ENCODE assay signal across 1 cellular context in the genomic region with DNA sequence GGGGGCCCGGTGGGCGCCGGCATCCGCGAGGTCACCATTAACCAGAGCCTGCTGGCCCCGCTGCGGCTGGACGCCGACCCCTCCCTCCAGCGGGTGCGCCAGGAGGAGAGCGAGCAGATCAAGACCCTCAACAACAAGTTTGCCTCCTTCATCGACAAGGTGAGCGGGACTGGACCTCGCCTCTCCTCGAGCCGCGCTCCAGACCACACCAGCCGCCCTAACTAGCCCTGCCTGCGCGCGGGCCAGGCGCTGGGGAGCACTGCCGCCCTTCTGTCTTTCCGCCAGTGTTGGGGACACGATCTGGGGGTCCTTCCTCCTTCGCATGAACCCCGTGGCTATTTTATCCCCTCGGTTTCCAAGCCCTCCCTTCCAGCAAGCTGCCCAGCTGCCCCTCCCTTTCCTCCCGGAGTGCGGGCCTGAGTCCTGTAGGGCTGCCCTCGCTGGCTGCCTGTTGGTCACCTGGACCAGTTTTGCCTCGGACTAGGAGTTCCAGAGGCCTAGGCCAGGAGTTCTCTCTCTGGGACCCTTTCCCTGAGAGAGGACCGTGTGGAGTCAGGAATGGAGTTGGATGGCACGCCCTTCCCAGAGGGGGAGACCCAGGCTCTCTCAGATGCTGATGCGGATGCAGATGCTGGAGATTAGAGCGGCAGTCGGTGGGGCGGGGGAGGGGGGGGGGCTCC.
TF ChIP-seq lines count a peak whose summit lies in the region.

No MANE protein-coding gene starts in this region.

TF ChIP-seq in WTC11, 78 proteins besides CTCF, POLR2A, EP300 and RAD21 (continued from another document):
- no peak for TF ChIP-seq FOXP4 (CRISPR knock-in tag; IDR thresholded peaks at IDR 0.05)
- no peak for TF ChIP-seq ATF1 (CRISPR knock-in tag; IDR thresholded peaks at IDR 0.05)
- TF ChIP-seq NFE2L1 (CRISPR knock-in tag; IDR thresholded peaks at IDR 0.05), result no peak
- TF ChIP-seq ESRRA (CRISPR knock-in tag; IDR thresholded peaks at IDR 0.05; ENCODE audit: borderline replicate concordance), result 0 out of 2 replicates have a peak, but pooled peaks have one; percentile 44
- no peak for TF ChIP-seq SMAD3 (CRISPR knock-in tag; IDR thresholded peaks at IDR 0.05; ENCODE audit: borderline replicate concordance)
- no peak for TF ChIP-seq ZNF121 (CRISPR knock-in tag; IDR thresholded peaks at IDR 0.05)
- TF ChIP-seq USF1 (CRISPR knock-in tag; IDR thresholded peaks at IDR 0.05), result no peak
- TF ChIP-seq, protein P1, sequence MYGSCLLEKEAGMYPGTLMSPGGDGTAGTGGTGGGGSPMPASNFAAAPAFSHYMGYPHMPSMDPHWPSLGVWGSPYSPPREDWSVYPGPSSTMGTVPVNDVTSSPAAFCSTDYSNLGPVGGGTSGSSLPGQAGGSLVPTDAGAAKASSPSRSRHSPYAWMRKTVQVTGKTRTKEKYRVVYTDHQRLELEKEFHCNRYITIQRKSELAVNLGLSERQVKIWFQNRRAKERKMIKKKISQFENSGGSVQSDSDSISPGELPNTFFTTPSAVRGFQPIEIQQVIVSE (CRISPR knock-in tag; IDR thresholded peaks at IDR 0.05; ENCODE audit: borderline replicate concordance), result no peak
- 0 out of 2 replicates have a peak, but pooled peaks have one; percentile 8 for TF ChIP-seq FOXP1 (CRISPR knock-in tag; IDR thresholded peaks at IDR 0.05; ENCODE audit: borderline replicate concordance)
- no peak for TF ChIP-seq ZSCAN18 (CRISPR knock-in tag; IDR thresholded peaks at IDR 0.05)
- TF ChIP-seq RORB (CRISPR knock-in tag; IDR thresholded peaks at IDR 0.05), result no peak
- TF ChIP-seq IRF2 (CRISPR knock-in tag; IDR thresholded peaks at IDR 0.05; ENCODE audit: borderline replicate concordance, low read depth), result no peak
- TF ChIP-seq NR2C2 (CRISPR knock-in tag; IDR thresholded peaks at IDR 0.05), result no peak
- TF ChIP-seq RELA (CRISPR knock-in tag; IDR thresholded peaks at IDR 0.05; ENCODE audit: borderline replicate concordance), result 0 out of 2 replicates have a peak, but pooled peaks have one; percentile 3
- no peak for TF ChIP-seq PRRX2 (CRISPR knock-in tag; IDR thresholded peaks at IDR 0.05)
- no peak for TF ChIP-seq ELF4 (CRISPR knock-in tag; IDR thresholded peaks at IDR 0.05; ENCODE audit: low read depth)
- no peak for TF ChIP-seq TEAD4 (CRISPR knock-in tag; IDR thresholded peaks at IDR 0.05)
- no peak for TF ChIP-seq ZNF281 (CRISPR knock-in tag; IDR thresholded peaks at IDR 0.05)
